Comparison of ENCODE assay signal across 39 cellular contexts in the genomic region with DNA sequence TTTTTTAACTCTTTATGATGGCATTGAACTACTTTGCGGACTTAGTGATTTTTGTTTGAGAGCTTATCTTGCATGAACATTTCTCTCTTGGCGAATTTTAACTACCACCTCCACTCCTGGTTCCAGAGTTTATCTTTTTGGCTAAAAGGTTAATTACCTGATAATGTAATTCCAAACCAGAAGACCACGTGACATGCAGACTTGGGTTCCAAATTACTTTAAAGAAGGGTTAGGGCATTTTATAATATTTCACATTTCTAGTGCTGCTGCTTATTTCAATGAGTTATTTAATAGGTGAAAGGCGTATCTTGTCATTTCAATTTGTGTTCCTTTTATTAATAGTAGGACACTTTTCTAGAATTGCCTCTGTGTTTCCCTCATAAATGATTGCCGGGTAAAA. TPM values are rescaled to one million over a fixed set of nuclear protein-coding genes. Genes with fewer than 3 reads are reported as not detected.
"Had no signal": no experiment of that assay in that cellular context is flagged by ENCODE, and none has a peak within 500 bp of the region (broad histone marks: within the 10 kb centered on the region; RNA-seq: fewer than 3 reads in every experiment).

No MANE protein-coding gene starts in this region.

- H3K36me3 Mint-ChIP-seq: activated naive CD4-positive, alpha-beta T cell treated with anti-CD3 and anti-CD28 coated beads, Interleukin-2, amount 10 ng/mL, durations not matched to agents 7 days and 5 days; activated naive CD8-positive, alpha-beta T cell; activated naive CD8-positive, alpha-beta T cell treated with anti-CD3 and anti-CD28 coated beads for 36 hours; activated naive CD8-positive, alpha-beta T cell treated with anti-CD3 and anti-CD28 coated beads, Interleukin-2, amount 10 ng/mL, durations not matched to agents 7 days and 5 days; brain had no signal

- H3K9me3 Mint-ChIP-seq: activated naive CD4-positive, alpha-beta T cell treated with anti-CD3 and anti-CD28 coated beads for 36 hours; activated naive CD4-positive, alpha-beta T cell treated with anti-CD3 and anti-CD28 coated beads, Interleukin-2, amount 10 ng/mL, durations not matched to agents 7 days and 5 days; activated naive CD4-positive, alpha-beta T cell treated with anti-CD3 and anti-CD28 coated beads, Interleukin-2, amount 50 U/mL, for 24 hours; activated naive CD4-positive, alpha-beta T cell treated with anti-CD3 and anti-CD28 coated beads, Interleukin-2, amount 50 U/mL, for 72 hours; activated naive CD8-positive, alpha-beta T cell treated with anti-CD3 and anti-CD28 coated beads, Interleukin-2, amount 10 ng/mL, durations not matched to agents 7 days and 5 days; activated naive CD8-positive, alpha-beta T cell treated with anti-CD3 and anti-CD28 coated beads, Interleukin-2, amount 50 U/mL, for 24 hours; activated T-cell treated with anti-CD3 and anti-CD28 coated beads, Interleukin-2, amount 50 U/mL, for 4 hours; activated T-cell treated with anti-CD3 and anti-CD28 coated beads, Interleukin-2, amount 50 U/mL, for 72 hours; activated T-helper 1 cell treated with anti-CD3 and anti-CD28 coated beads, Interleukin-12 subunit alpha, Interleukin-12 subunit beta, Interleukin-2, Interleukin-4 antibody, amounts not matched to agents 30 ng/mL and 10 ng/mL and 1 ng/mL, durations not matched to agents 14 hours and 24 hours and 36 hours; activated T-helper 17 cell treated with anti-CD3 and anti-CD28 coated beads, Interleukin-2, amount 50 U/mL, for 72 hours; activated T-helper 2 cell treated with anti-CD3 and anti-CD28 coated beads, Interferon-gamma antibody, Interleukin-2, Interleukin-4, amounts not matched to agents 10 μg/mL and 5 μg/mL and 100 μg/mL, durations not matched to agents 14 hours and 24 hours and 36 hours had no signal

- H3K4me1 Mint-ChIP-seq: activated naive CD4-positive, alpha-beta T cell treated with anti-CD3 and anti-CD28 coated beads, Interleukin-2, amount 10 ng/mL, durations not matched to agents 7 days and 5 days; activated naive CD4-positive, alpha-beta T cell treated with anti-CD3 and anti-CD28 coated beads, Interleukin-2, amount 50 U/mL, for 24 hours; activated naive CD8-positive, alpha-beta T cell treated with anti-CD3 and anti-CD28 coated beads for 36 hours; activated naive CD8-positive, alpha-beta T cell treated with anti-CD3 and anti-CD28 coated beads, Interleukin-2, amount 10 ng/mL, durations not matched to agents 7 days and 5 days; activated naive CD8-positive, alpha-beta T cell treated with anti-CD3 and anti-CD28 coated beads, Interleukin-2, amount 50 U/mL, for 24 hours; activated T-helper 17 cell treated with anti-CD3 and anti-CD28 coated beads, Interleukin-2, amount 50 U/mL, for 72 hours; brain; central memory CD8-positive, alpha-beta T cell had no signal

- DNase-seq: activated effector memory CD4-positive, alpha-beta T cell treated with anti-CD3 and anti-CD28 coated beads, Interleukin-2, amount 50 U/mL, for 16 hours; activated effector memory CD4-positive, alpha-beta T cell treated with Interleukin-2 at 50 U/mL for 16 hours; activated gamma-delta T cell; activated gamma-delta T cell treated with Interleukin-2 at 50 U/mL for 16 hours; activated naive CD4-positive, alpha-beta T cell; activated naive CD4-positive, alpha-beta T cell treated with anti-CD3 and anti-CD28 coated beads for 36 hours; activated naive CD4-positive, alpha-beta T cell treated with anti-CD3 and anti-CD28 coated beads, Interleukin-2, amount 10 ng/mL, durations not matched to agents 7 days and 5 days; activated naive CD4-positive, alpha-beta T cell treated with anti-CD3 and anti-CD28 coated beads, Interleukin-2, amount 50 U/mL, for 16 hours; activated naive CD4-positive, alpha-beta T cell treated with Interleukin-2 at 50 U/mL for 16 hours; activated naive CD8-positive, alpha-beta T cell treated with anti-CD3 and anti-CD28 coated beads for 36 hours; activated naive CD8-positive, alpha-beta T cell treated with anti-CD3 and anti-CD28 coated beads, Interleukin-2, amount 10 ng/mL, durations not matched to agents 7 days and 5 days; activated naive CD8-positive, alpha-beta T cell treated with anti-CD3 and anti-CD28 coated beads, Interleukin-2, amount 50 U/mL, for 24 hours; activated T-cell treated with anti-CD3 and anti-CD28 coated beads, Interleukin-2, amount 50 U/mL, for 4 hours; activated T-cell treated with anti-CD3 and anti-CD28 coated beads, Interleukin-2, amount 50 U/mL, for 48 hours; activated T-cell treated with anti-CD3 and anti-CD28 coated beads, Interleukin-2, amount 50 U/mL, for 72 hours; adrenal gland; amniotic stem cell; amygdala; anterior cingulate cortex; aorta; body of pancreas; brain microvascular endothelial cell; caudate nucleus; central memory CD4-positive, alpha-beta T cell; cerebellar nuclear complex had no signal

- H3K36me3 ChIP-seq: adrenal gland, ascending aorta, brain microvascular endothelial cell, breast epithelium, cardiac muscle cell had no signal

- H3K4me1 ChIP-seq: adrenal gland, ascending aorta, body of pancreas, breast epithelium had no signal

- H3K27ac Mint-ChIP-seq: activated naive CD4-positive, alpha-beta T cell treated with anti-CD3 and anti-CD28 coated beads for 36 hours; activated naive CD4-positive, alpha-beta T cell treated with anti-CD3 and anti-CD28 coated beads, Interleukin-2, amount 10 ng/mL, durations not matched to agents 7 days and 5 days; activated naive CD4-positive, alpha-beta T cell treated with anti-CD3 and anti-CD28 coated beads, Interleukin-2, amount 50 U/mL, for 24 hours; activated naive CD4-positive, alpha-beta T cell treated with anti-CD3 and anti-CD28 coated beads, Interleukin-2, amount 50 U/mL, for 72 hours; activated naive CD8-positive, alpha-beta T cell; activated naive CD8-positive, alpha-beta T cell treated with anti-CD3 and anti-CD28 coated beads, Interleukin-2, amount 10 ng/mL, durations not matched to agents 7 days and 5 days; activated naive CD8-positive, alpha-beta T cell treated with anti-CD3 and anti-CD28 coated beads, Interleukin-2, amount 50 U/mL, for 24 hours; activated T-cell treated with anti-CD3 and anti-CD28 coated beads, Interleukin-2, amount 50 U/mL, for 72 hours; activated T-helper 1 cell treated with anti-CD3 and anti-CD28 coated beads, Interleukin-12 subunit alpha, Interleukin-12 subunit beta, Interleukin-2, Interleukin-4 antibody, amounts not matched to agents 30 ng/mL and 10 ng/mL and 1 ng/mL, durations not matched to agents 14 hours and 24 hours and 36 hours; activated T-helper 17 cell treated with anti-CD3 and anti-CD28 coated beads, Interleukin-2, amount 50 U/mL, for 72 hours; activated T-helper 2 cell treated with anti-CD3 and anti-CD28 coated beads, Interferon-gamma antibody, Interleukin-2, Interleukin-4, amounts not matched to agents 10 μg/mL and 5 μg/mL and 100 μg/mL, durations not matched to agents 14 hours and 24 hours and 36 hours; brain had no signal

- H3K4me3 ChIP-seq: adrenal gland, ascending aorta, body of pancreas, breast epithelium, cardiac muscle cell had no signal

- H3K27me3 ChIP-seq: adrenal gland, ascending aorta, body of pancreas, brain microvascular endothelial cell, breast epithelium, cardiac muscle cell had no signal

- ATAC-seq: activated naive CD4-positive, alpha-beta T cell treated with anti-CD3 and anti-CD28 coated beads, Interleukin-2, amount 50 U/mL, for 72 hours; activated naive CD8-positive, alpha-beta T cell treated with anti-CD3 and anti-CD28 coated beads, Interleukin-2, amount 50 U/mL, for 24 hours; activated T-cell treated with anti-CD3 and anti-CD28 coated beads, Interleukin-2, amount 50 U/mL, for 4 hours; activated T-cell treated with anti-CD3 and anti-CD28 coated beads, Interleukin-2, amount 50 U/mL, for 72 hours; activated T-helper 17 cell treated with anti-CD3 and anti-CD28 coated beads, Interleukin-2, amount 50 U/mL, for 72 hours; body of pancreas had no signal

- H3K27me3 Mint-ChIP-seq: activated naive CD4-positive, alpha-beta T cell treated with anti-CD3 and anti-CD28 coated beads, Interleukin-2, amount 50 U/mL, for 24 hours; activated naive CD8-positive, alpha-beta T cell treated with anti-CD3 and anti-CD28 coated beads for 36 hours had no signal

- H3K4me3 Mint-ChIP-seq: activated naive CD4-positive, alpha-beta T cell treated with anti-CD3 and anti-CD28 coated beads for 36 hours; activated naive CD4-positive, alpha-beta T cell treated with anti-CD3 and anti-CD28 coated beads, Interleukin-2, amount 10 ng/mL, durations not matched to agents 7 days and 5 days; activated naive CD4-positive, alpha-beta T cell treated with anti-CD3 and anti-CD28 coated beads, Interleukin-2, amount 50 U/mL, for 24 hours; activated naive CD8-positive, alpha-beta T cell; activated naive CD8-positive, alpha-beta T cell treated with anti-CD3 and anti-CD28 coated beads for 36 hours; activated naive CD8-positive, alpha-beta T cell treated with anti-CD3 and anti-CD28 coated beads, Interleukin-2, amount 10 ng/mL, durations not matched to agents 7 days and 5 days; activated naive CD8-positive, alpha-beta T cell treated with anti-CD3 and anti-CD28 coated beads, Interleukin-2, amount 50 U/mL, for 24 hours; activated T-cell treated with anti-CD3 and anti-CD28 coated beads, Interleukin-2, amount 50 U/mL, for 4 hours; activated T-cell treated with anti-CD3 and anti-CD28 coated beads, Interleukin-2, amount 50 U/mL, for 72 hours; activated T-helper 1 cell treated with anti-CD3 and anti-CD28 coated beads, Interleukin-12 subunit alpha, Interleukin-12 subunit beta, Interleukin-2, Interleukin-4 antibody, amounts not matched to agents 30 ng/mL and 10 ng/mL and 1 ng/mL, durations not matched to agents 14 hours and 24 hours and 36 hours; activated T-helper 17 cell treated with anti-CD3 and anti-CD28 coated beads, Interleukin-2, amount 50 U/mL, for 72 hours; brain; central memory CD8-positive, alpha-beta T cell had no signal

- H3K27ac ChIP-seq: adrenal gland, ascending aorta, body of pancreas, brain microvascular endothelial cell, breast epithelium, cardiac muscle cell had no signal

- H3K9me3 ChIP-seq: adrenal gland, ascending aorta, body of pancreas, breast epithelium had no signal

- FAIRE-seq: astrocyte, bronchial epithelial cell, colon had no signal

RNA-seq across cellular contexts. Expression of gene TDRD12, which starts 52.0 kb away (rescaled TPM):
- total RNA-seq: astrocyte had no signal
